Comparison of ENCODE assay signal across 10 cellular contexts in genomic region chr9:127123239-127123935, GRCh38. TPM values are rescaled to one million over a fixed set of nuclear protein-coding genes. Genes with fewer than 3 reads are reported as not detected.
DNase-seq lines count a peak whose midpoint lies in the region; TF ChIP-seq lines count a peak whose summit lies in the region.
"Had no signal": no experiment of that assay in that cellular context is flagged by ENCODE, and none has a peak within 500 bp of the region (broad histone marks: within the 10 kb centered on the region; RNA-seq: fewer than 3 reads in every experiment).

No MANE protein-coding gene starts in this region.

- H3K27me3 Mint-ChIP-seq in chondrocyte (ENCODE audit: low read depth) (no peaks in the 10 kb centered on the region), type B pancreatic cell (peaks cover 8% of the 10 kb centered on the region)

- TF ChIP-seq CTCF in chondrocyte (IDR thresholded peaks at IDR 0.05) (no peak), type B pancreatic cell (conservative IDR thresholded peaks at IDR 0.05) (no peak)

- H3K27ac Mint-ChIP-seq in chondrocyte (ENCODE audit: unreplicated experiment) (peak overlapping the region; percentile 82), type B pancreatic cell (peak overlapping the region; percentile 46)
- H3K27ac Mint-ChIP-seq: CD4-positive, CD25-positive, alpha-beta regulatory T cell had no signal

- H3K36me3 Mint-ChIP-seq in chondrocyte (ENCODE audit: low read depth) (no peaks in the 10 kb centered on the region), type B pancreatic cell (no peaks in the 10 kb centered on the region)
- H3K36me3 Mint-ChIP-seq: CD4-positive, CD25-positive, alpha-beta regulatory T cell had no signal

- H3K9me3 Mint-ChIP-seq in chondrocyte (ENCODE audit: low read depth): no peaks in the 10 kb centered on the region
- no peaks in the 10 kb centered on the region for H3K9me3 Mint-ChIP-seq in type B pancreatic cell
- H3K9me3 Mint-ChIP-seq: CD4-positive, CD25-positive, alpha-beta regulatory T cell had no signal

- DNase-seq in NCI-H510A treated with DMSO at 0.1 percent for 48 hours (lab: John Stamatoyannopoulos, UW) (peak; percentile 81), NCI-H510A (lab: John Stamatoyannopoulos, UW) (no peak), chondrocyte (ENCODE audit: low spot score) (no peak), mesenteric fat pad (ENCODE audit: low spot score) (peak; percentile 67), type B pancreatic cell (ENCODE audit: extremely low spot score, unreplicated experiment) (no peak), D341Med (ENCODE audit: low spot score) (no peak), NCI-H774 (lab: John Stamatoyannopoulos, UW) (no peak)
- no peak for DNase-seq in stimulated activated CD4-positive, alpha-beta T cell treated with anti-CD3 and anti-CD28 coated beads, Interleukin-1b, Interleukin-23, amount 100 ng/mL, for 48 hours
- DNase-seq: CD4-positive, CD25-positive, alpha-beta regulatory T cell had no signal

- H3K4me1 Mint-ChIP-seq in chondrocyte (ENCODE audit: low read depth) (peaks cover 50% of the 10 kb centered on the region), type B pancreatic cell (ENCODE audit: unreplicated experiment) (peaks cover 21% of the 10 kb centered on the region)

- H3K4me3 Mint-ChIP-seq in chondrocyte (ENCODE audit: unreplicated experiment): peak overlapping the region; percentile 88
- H3K4me3 Mint-ChIP-seq in type B pancreatic cell: peak overlapping the region; percentile 91
- H3K4me3 Mint-ChIP-seq: CD4-positive, CD25-positive, alpha-beta regulatory T cell had no signal

RNA-seq across cellular contexts. Expression of gene ANGPTL2, which starts 1.0 kb away (rescaled TPM):
- total RNA-seq in chondrocyte: 26.7 to 39.7 TPM (median 39.0 TPM) in 3 replicates
- 169 TPM for total RNA-seq in mesenteric fat pad
- 5.4 and 20.6 TPM in 2 replicates for total RNA-seq in type B pancreatic cell (ENCODE audit: low replicate concordance)
- total RNA-seq: CD4-positive, CD25-positive, alpha-beta regulatory T cell; T-helper 1 cell treated with Interleukin-12 subunit alpha and Interleukin-12 subunit beta and Interleukin-4 antibody, amounts not matched to agents 30 ng/mL and 1 ng/mL, for 36 hours had no signal

Comparison
In these comparisons a context has a peak if more than half of its experiments do, and no peak if none do; other contexts are left out.
1. DNase-seq: peak in NCI-H510A treated with DMSO at 0.1 percent for 48 hours (single experiment) and mesenteric fat pad (single experiment); none in NCI-H510A (single experiment), chondrocyte (single experiment), type B pancreatic cell (single experiment), D341Med (single experiment), NCI-H774 (single experiment) and stimulated activated CD4-positive, alpha-beta T cell treated with anti-CD3 and anti-CD28 coated beads, Interleukin-1b, Interleukin-23, amount 100 ng/mL, for 48 hours (single experiment).